23 cellular contexts compared by ENCODE assay signal in genomic region chr14:60025586-60025985, GRCh38.
DNase-seq lines count a peak whose midpoint lies in the region; ATAC-seq, FAIRE-seq and TF ChIP-seq lines count a peak whose summit lies in the region.
"Had no signal": no experiment of that assay in that cellular context is flagged by ENCODE, and none has a peak within 500 bp of the region (broad histone marks: within the 10 kb centered on the region; RNA-seq: fewer than 3 reads in every experiment).

No MANE protein-coding gene starts in this region.

- ATAC-seq in HepG2 (peak; percentile 85), HG03378 (IDR thresholded peaks at IDR 0.05; ENCODE audit: unreplicated experiment) (no peak), gastrocnemius medialis (no peak)
- ATAC-seq: A549, GM23338, HCT116 had no signal

- H4K20me1 ChIP-seq in SU-DHL-6 (ENCODE audit: low read depth, low read length) = no peaks in the 10 kb centered on the region
- H4K20me1 ChIP-seq in HepG2 (ENCODE audit: insufficient read depth, low read length) = no peaks in the 10 kb centered on the region
- H4K20me1 ChIP-seq: BLaER1 treated with 17β-estradiol and CSF1 and Interleukin-3, amounts not matched to agents 10 nM and 100 nM had no signal

- DNase-seq in kidney = no peak
- DNase-seq in HepG2 (ENCODE audit: low spot score) = peak; percentile 1
- peak; percentile 43 for DNase-seq in small intestine
- DNase-seq in GM10266 (ENCODE audit: extremely low spot score) = no peak
- no peak for DNase-seq in gastrocnemius medialis
- DNase-seq: 8988T; ACHN; AML-193; BE2C; CD4-positive, alpha-beta T cell; CD8-positive, alpha-beta memory T cell; DMS 273 treated with DMSO at 0.1 percent for 48 hours; DMS79; EL; GF-D8; H9 had no signal

- intact Hi-C loops in kidney (cut with DNase I) = no loop called here
- intact Hi-C loops in HepG2 (cut with micrococcal nuclease; ENCODE audit: unreplicated experiment) = no loop called here
- intact Hi-C loops in gastrocnemius medialis (cut with DNase I; ENCODE audit: low total_unique reads) = no loop called here

- H3K36me3 ChIP-seq in SU-DHL-6 (ENCODE audit: low read length) (no peaks in the 10 kb centered on the region), kidney (ENCODE audit: control insufficient read depth in 1 of 2, insufficient read depth in 2 of 2, low read length in 2 of 2) (no peaks in the 10 kb centered on the region), HepG2 (replicated peaks in 1 of 2; ENCODE audit: control insufficient read depth in 1 of 2, insufficient read depth in 2 of 2, low read length in 2 of 2) (no peaks in the 10 kb centered on the region), small intestine (ENCODE audit: control insufficient read depth in 2 of 2, insufficient read depth in 2 of 2, low read length in 2 of 2) (no peaks in the 10 kb centered on the region), gastrocnemius medialis (no peaks in the 10 kb centered on the region)
- H3K36me3 ChIP-seq: BE2C; BLaER1 treated with 17β-estradiol and CSF1 and Interleukin-3, amounts not matched to agents 10 nM and 100 nM had no signal

- TF ChIP-seq POLR2A in HepG2 (IDR thresholded peaks at IDR 0.05; ENCODE audit: insufficient read depth in 1 of 2, low read depth in 2 of 2, low read length in 2 of 2) (no peak), gastrocnemius medialis (IDR thresholded peaks at IDR 0.05) (no peak)

- no TSS peak for BruUV-seq in HepG2 (replicated peaks; lab: Mats Ljungman, UMichigan)

- H3K9me2 ChIP-seq in SU-DHL-6 (replicated peaks; ENCODE audit: insufficient read depth, low read length) = no peaks in the 10 kb centered on the region

- POLR2A ChIA-PET in HepG2 (lab: Yijun Ruan, JAX) = no interaction called here

- no peak for TF ChIP-seq CTCF in SU-DHL-6 (IDR thresholded peaks at IDR 0.05; ENCODE audit: insufficient read depth, low read length, poor library complexity, severe bottlenecking)
- TF ChIP-seq CTCF in kidney (IDR thresholded peaks at IDR 0.05; ENCODE audit: borderline replicate concordance, extremely low read depth, insufficient read depth) = no peak
- no peak for TF ChIP-seq CTCF in HepG2 (CRISPR knock-in tag; IDR thresholded peaks at IDR 0.05)
- no peak for TF ChIP-seq CTCF in GM10266 (IDR thresholded peaks at IDR 0.05; ENCODE audit: control insufficient read depth, insufficient read depth, low read depth, missing control alignments)
- no peak for TF ChIP-seq CTCF in gastrocnemius medialis (IDR thresholded peaks at IDR 0.05 in 4 of 5, conservative IDR thresholded peaks at IDR 0.05 in 1 of 5)

- H2AFZ ChIP-seq in SU-DHL-6 (ENCODE audit: low read depth, low read length, severe bottlenecking) (peak overlapping the region; percentile 10), HepG2 (ENCODE audit: low read length) (no peak overlapping the region)
- H2AFZ ChIP-seq: GM23338 had no signal

- TF ChIP-seq RAD21 in HepG2 (CRISPR knock-in tag; IDR thresholded peaks at IDR 0.05) = no peak

- FAIRE-seq in kidney (lab: Jason Lieb, UNC) (peak; percentile 63), HepG2 (lab: Jason Lieb, UNC) (no peak), small intestine (lab: Jason Lieb, UNC) (peak; percentile 15)
- FAIRE-seq: A549, D721Med had no signal

- in situ Hi-C loops in HepG2 (cut with HindIII; ENCODE audit: extremely low pct_ligation_motif_present, low pct_unique_long_range_greater_than_20kb) (no loop called here), gastrocnemius medialis (cut with MboI; ENCODE audit: low sequenced_read_pairs in 4 of 4) (no loop called here)

- H3K9me3 ChIP-seq in SU-DHL-6 (ENCODE audit: insufficient read depth, low read length) (no peaks in the 10 kb centered on the region), kidney (ENCODE audit: control insufficient read depth in 1 of 2, low read length in 2 of 2) (no peaks in the 10 kb centered on the region), HepG2 (ENCODE audit: low read length) (no peaks in the 10 kb centered on the region), small intestine (ENCODE audit: control insufficient read depth, low read depth) (no peaks in the 10 kb centered on the region), gastrocnemius medialis (no peaks in the 10 kb centered on the region)
- H3K9me3 ChIP-seq: A549; BE2C; BLaER1 treated with 17β-estradiol and CSF1 and Interleukin-3, amounts not matched to agents 10 nM and 100 nM had no signal

- H3K4me1 ChIP-seq in kidney (ENCODE audit: control insufficient read depth in 1 of 2, insufficient read depth in 1 of 2, low read depth in 1 of 2, low read length in 2 of 2) (peaks cover 0 to 8% of the 10 kb centered on the region in 2 donors), HepG2 (ENCODE audit: insufficient read depth, low read length) (peaks cover 12% of the 10 kb centered on the region), small intestine (ENCODE audit: control insufficient read depth in 2 of 2, insufficient read depth in 1 of 2, low read depth in 1 of 2, low read length in 1 of 2) (no peaks in the 10 kb centered on the region), gastrocnemius medialis (no peaks in the 10 kb centered on the region)
- H3K4me1 ChIP-seq: A549; BE2C; BLaER1 treated with 17β-estradiol and CSF1 and Interleukin-3, amounts not matched to agents 10 nM and 100 nM had no signal

- H3K9ac ChIP-seq in SU-DHL-6 (ENCODE audit: low read length) (no peak overlapping the region), kidney (ENCODE audit: low read length in 2 of 2) (no peak overlapping the region), HepG2 (ENCODE audit: insufficient read depth, low read depth, low read length) (no peak overlapping the region)
- H3K9ac ChIP-seq: BLaER1 treated with 17β-estradiol and CSF1 and Interleukin-3, amounts not matched to agents 10 nM and 100 nM had no signal

- H3K27me3 ChIP-seq in SU-DHL-6 (ENCODE audit: low read length) (no peaks in the 10 kb centered on the region), HepG2 (ENCODE audit: control insufficient read depth in 1 of 2, insufficient read depth in 2 of 2, low read length in 2 of 2) (no peaks in the 10 kb centered on the region), small intestine (ENCODE audit: control insufficient read depth in 2 of 2, insufficient read depth in 2 of 2, low read length in 2 of 2) (no peaks in the 10 kb centered on the region), gastrocnemius medialis (no peaks in the 10 kb centered on the region)
- H3K27me3 ChIP-seq: BE2C; BLaER1 treated with 17β-estradiol and CSF1 and Interleukin-3, amounts not matched to agents 10 nM and 100 nM had no signal

- TF ChIP-seq EP300 in HepG2 (IDR thresholded peaks at IDR 0.05; ENCODE audit: low read depth in 2 of 2, low read length in 2 of 2) = no peak
- no peak for TF ChIP-seq EP300 in HepG2 (CRISPR knock-in tag; IDR thresholded peaks at IDR 0.05; ENCODE audit: borderline replicate concordance)

- H3K4me3 ChIP-seq in SU-DHL-6 (ENCODE audit: insufficient read depth, low read length, poor library complexity, severe bottlenecking) (no peak overlapping the region), kidney (ENCODE audit: low read length in 2 of 2) (no peak overlapping the region), HepG2 (replicated peaks in 1 of 3; ENCODE audit: insufficient read depth in 1 of 3, low read depth in 2 of 3, low read length in 3 of 3) (no peak overlapping the region), small intestine (ENCODE audit: low read depth in 1 of 2, low read length in 2 of 2) (no peak overlapping the region), gastrocnemius medialis (no peak overlapping the region)
- H3K4me3 ChIP-seq: A549; BLaER1 treated with 17β-estradiol and CSF1 and Interleukin-3, amounts not matched to agents 10 nM and 100 nM; GM23338 had no signal

- H3K4me2 ChIP-seq in SU-DHL-6 (ENCODE audit: low read depth, low read length, poor library complexity, severe bottlenecking) = no peak overlapping the region
- H3K4me2 ChIP-seq in HepG2 (ENCODE audit: low read depth, low read length) = no peak overlapping the region; the same call in 1 of the 2 replicates
- H3K4me2 ChIP-seq: A549; BLaER1 treated with 17β-estradiol and CSF1 and Interleukin-3, amounts not matched to agents 10 nM and 100 nM; GM23338 had no signal

- no peak overlapping the region for H3K27ac ChIP-seq in SU-DHL-6 (ENCODE audit: low read depth, low read length)
- no peak overlapping the region for H3K27ac ChIP-seq in kidney (ENCODE audit: low read depth in 2 of 2, low read length in 2 of 2)
- no peak overlapping the region for H3K27ac ChIP-seq in HepG2 (ENCODE audit: extremely low read length, insufficient read depth, low read length)
- no peak overlapping the region for H3K27ac ChIP-seq in small intestine (ENCODE audit: low read depth in 1 of 2, low read length in 1 of 2)
- no peak overlapping the region for H3K27ac ChIP-seq in gastrocnemius medialis
- H3K27ac ChIP-seq: A549; BLaER1 treated with 17β-estradiol and CSF1 and Interleukin-3, amounts not matched to agents 10 nM and 100 nM had no signal

- H3F3A ChIP-seq in SU-DHL-6 (ENCODE audit: insufficient read depth) = no peaks in the 10 kb centered on the region

- H3K79me2 ChIP-seq in SU-DHL-6 (ENCODE audit: insufficient read depth, low read length) (no peaks in the 10 kb centered on the region), HepG2 (ENCODE audit: insufficient read depth, low read length) (no peaks in the 10 kb centered on the region)

- CTCF ChIA-PET in HepG2 (lab: Yijun Ruan, JAX; ENCODE audit: low intra/inter-chr PET ratio, low total read pairs) = no interaction called here

TF ChIP-seq in HepG2, 621 proteins besides CTCF, POLR2A, EP300 and RAD21 (continues in another document):
- TF ChIP-seq SRSF9 (IDR thresholded peaks at IDR 0.05; ENCODE audit: borderline replicate concordance, insufficient read depth, low read depth, low read length, poor library complexity, severe bottlenecking) (no peak), PHF8 (CRISPR knock-in tag; IDR thresholded peaks at IDR 0.05) (no peak), ZNF704 (CRISPR knock-in tag; IDR thresholded peaks at IDR 0.05; ENCODE audit: borderline replicate concordance) (no peak), ZNF282 (IDR thresholded peaks at IDR 0.05; ENCODE audit: partially characterized antibody) (no peak)

Comparison
In these comparisons a context has a peak if more than half of its experiments do, and no peak if none do; other contexts are left out.
1. DNase-seq: peak in HepG2 (single experiment) and small intestine (single experiment); none in kidney (single experiment), GM10266 (single experiment) and gastrocnemius medialis (0 of 2).